27 cellular contexts compared by ENCODE assay signal in the genomic region with DNA sequence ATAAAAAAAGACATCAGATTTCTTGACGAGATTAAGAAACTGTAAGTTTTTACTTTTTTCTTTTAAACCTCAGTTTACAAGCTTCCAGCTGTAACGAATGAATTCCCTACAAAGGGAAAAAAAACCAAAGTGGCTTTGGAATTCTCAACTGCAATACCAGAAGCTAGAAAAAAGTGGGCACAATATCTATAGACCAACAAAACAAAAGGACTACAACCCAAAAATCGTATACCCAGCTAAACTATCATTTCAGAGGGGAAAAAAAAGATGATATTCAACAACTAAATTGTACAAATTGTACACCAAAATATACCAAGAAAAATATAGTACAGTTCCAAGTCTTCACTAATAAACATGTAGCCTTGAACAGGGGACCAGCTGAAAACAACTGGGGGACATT. TPM values are rescaled to one million over a fixed set of nuclear protein-coding genes. Genes with fewer than 3 reads are reported as not detected.
"Had no signal": no experiment of that assay in that cellular context is flagged by ENCODE, and none has a peak within 500 bp of the region (broad histone marks: within the 10 kb centered on the region; RNA-seq: fewer than 3 reads in every experiment).

No MANE protein-coding gene starts in this region.

- H3K27me3 ChIP-seq: colonic mucosa, dorsolateral prefrontal cortex, esophagus muscularis mucosa, esophagus squamous epithelium, foreskin keratinocyte, gastrocnemius medialis, gastroesophageal sphincter, heart left ventricle, heart right ventricle had no signal

- H3K4me3 ChIP-seq: colonic mucosa, coronary artery, dorsolateral prefrontal cortex, esophagus muscularis mucosa, esophagus squamous epithelium, gastrocnemius medialis, gastroesophageal sphincter, heart left ventricle, heart right ventricle had no signal

- H3K4me1 ChIP-seq: colonic mucosa, esophagus muscularis mucosa, esophagus squamous epithelium, foreskin keratinocyte, gastrocnemius medialis, gastroesophageal sphincter, heart left ventricle, heart right ventricle had no signal

- H3K36me3 ChIP-seq: colonic mucosa, esophagus squamous epithelium, heart left ventricle had no signal

- DNase-seq: colonic mucosa; cortex of kidney; dermis blood vessel endothelial cell; dorsolateral prefrontal cortex; effector CD4-positive, alpha-beta T cell; effector CD8-positive, alpha-beta T cell; effector memory CD4-positive, alpha-beta T cell; effector memory CD8-positive, alpha-beta T cell; endodermal cell; esophagus squamous epithelium; foreskin fibroblast; foreskin keratinocyte; foreskin melanocyte; gastrocnemius medialis; glutamatergic neuron; head of caudate nucleus; heart left ventricle; heart right ventricle had no signal

- ATAC-seq: effector memory CD8-positive, alpha-beta T cell; esophagus mucosa; foreskin keratinocyte; gastrocnemius medialis; gastroesophageal sphincter; heart left ventricle; heart right ventricle had no signal

- H3K27ac ChIP-seq: colonic mucosa, coronary artery, dorsolateral prefrontal cortex, epithelial cell of prostate, esophagus muscularis mucosa, esophagus squamous epithelium, foreskin keratinocyte, gastrocnemius medialis, gastroesophageal sphincter, heart left ventricle, heart right ventricle had no signal

- H3K9me3 ChIP-seq: colonic mucosa, gastrocnemius medialis had no signal

- FAIRE-seq: colon, endometrium, frontal cortex had no signal

RNA-seq across cellular contexts. Expression of a gene that starts 26.8 kb away (rescaled TPM):
- total RNA-seq: glomerular endothelial cell had no signal
